In the genomic region with DNA sequence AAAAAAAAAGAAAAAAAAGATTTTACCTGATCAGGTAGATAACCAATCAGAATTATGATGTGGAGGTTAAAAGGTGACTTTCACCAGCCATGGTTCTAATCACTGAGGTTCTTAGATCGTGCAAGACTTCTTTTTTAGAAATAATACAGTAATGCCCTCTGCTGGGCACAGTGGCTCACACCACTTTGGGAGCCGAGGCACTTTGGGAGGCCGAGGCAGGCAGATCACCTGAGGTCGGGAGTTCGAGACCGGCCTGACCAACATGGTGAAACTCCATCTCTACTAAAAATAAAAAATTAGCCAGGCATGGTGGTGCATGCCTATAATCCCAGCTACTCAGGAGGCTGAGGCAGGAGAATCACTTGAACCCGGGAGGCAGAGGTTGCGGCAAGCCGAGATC, we compare ENCODE assay signal across 6 cellular contexts. TPM values are rescaled to one million over a fixed set of nuclear protein-coding genes. Genes with fewer than 3 reads are reported as not detected.
DNase-seq lines count a peak whose midpoint lies in the region; ATAC-seq and TF ChIP-seq lines count a peak whose summit lies in the region.
"Not testable (repeated sequence)": the region's sequence is repeated elsewhere in the genome, so short reads cannot be mapped to it uniquely, and the experiment has no call there.

No MANE protein-coding gene starts in this region.

- ATAC-seq in GM18498 (IDR thresholded peaks at IDR 0.05; ENCODE audit: unreplicated experiment) (peak; percentile 54), upper lobe of right lung (peak; percentile 56)

- H3K4me1 ChIP-seq in Peyer's patch = not testable (repeated sequence)
- H3K4me1 ChIP-seq in upper lobe of right lung = peaks cover 11% of the 10 kb centered on the region

- not testable (repeated sequence) for H3K27ac ChIP-seq in Peyer's patch, upper lobe of right lung

- TF ChIP-seq POLR2A in Peyer's patch (IDR thresholded peaks at IDR 0.05) = not testable (repeated sequence)

- TF ChIP-seq CTCF in LNCAP (IDR thresholded peaks at IDR 0.05) = peak; percentile 25; the same call in 1 of the 2 replicates
- TF ChIP-seq CTCF in Peyer's patch (IDR thresholded peaks at IDR 0.05) = peak in 4 of 6 experiments; percentile 12 to 48 (median 36)
- TF ChIP-seq CTCF in fibroblast of villous mesenchyme (IDR thresholded peaks at IDR 0.05; ENCODE audit: insufficient read depth, low read depth, low read length) = peak; percentile 25
- peak; percentile 26 for TF ChIP-seq CTCF in upper lobe of right lung (IDR thresholded peaks at IDR 0.05)

- not testable (repeated sequence) for H3K36me3 ChIP-seq in Peyer's patch
- peaks cover 14% of the 10 kb centered on the region for H3K36me3 ChIP-seq in upper lobe of right lung

- H3K27me3 ChIP-seq in Peyer's patch, upper lobe of right lung: not testable (repeated sequence)

- intact Hi-C loops in upper lobe of right lung (cut with DNase I) = not testable (repeated sequence)

- H3K4me3 ChIP-seq in Peyer's patch; fibroblast of villous mesenchyme (ENCODE audit: low read depth, low read length); upper lobe of right lung: not testable (repeated sequence)

- H3K9me3 ChIP-seq in Peyer's patch, upper lobe of right lung: not testable (repeated sequence)

- DNase-seq in Peyer's patch, upper lobe of right lung: not testable (repeated sequence)
- peak; percentile 3 for DNase-seq in activated T-cell treated with anti-CD3 and anti-CD28 coated beads for 48 hours (ENCODE audit: low read depth)
- peak; percentile 10 for DNase-seq in fibroblast of villous mesenchyme (ENCODE audit: low read depth)

RNA-seq across cellular contexts. Expression of a gene that starts 36.1 kb away (rescaled TPM):
- 10 to 100 TPM in 1 of 4 donors, 1 to 10 TPM in 3; 2.5 to 25.6 (median 4.6) TPM for total RNA-seq in Peyer's patch
- 2.6 and 4.7 TPM in 2 replicates for total RNA-seq in fibroblast of villous mesenchyme
- total RNA-seq in upper lobe of right lung = 2.5 TPM

RNA-seq across cellular contexts. Expression of a gene that starts 36.8 kb away (rescaled TPM):
- total RNA-seq in Peyer's patch (10 to 100 TPM; 28.1 to 69.3 (median 55.4) TPM), fibroblast of villous mesenchyme (125 and 145 TPM in 2 replicates), upper lobe of right lung (59.6 TPM)

RNA-seq across cellular contexts. Expression of a gene that starts 36.9 kb away (rescaled TPM):
- total RNA-seq in Peyer's patch = 10 to 100 TPM; 11.7 to 30.5 (median 18.3) TPM
- 22.9 and 34.1 TPM in 2 replicates for total RNA-seq in fibroblast of villous mesenchyme
- 29.0 TPM for total RNA-seq in upper lobe of right lung

RNA-seq across cellular contexts. Expression of a gene that starts 56.0 kb away (rescaled TPM):
- 1 to 10 TPM in 3 of 4 donors, not detected in 1; 1.9 to 3.2 (median 2.9) TPM for total RNA-seq in Peyer's patch
- 1.9 and 5.2 TPM in 2 replicates for total RNA-seq in fibroblast of villous mesenchyme
- total RNA-seq in upper lobe of right lung = 3.6 TPM
